29 cellular contexts compared by ENCODE assay signal in genomic region chr7:116540743-116541142, GRCh38. TPM values are rescaled to one million over a fixed set of nuclear protein-coding genes. Genes with fewer than 3 reads are reported as not detected.
DNase-seq lines count a peak whose midpoint lies in the region; ATAC-seq, FAIRE-seq and TF ChIP-seq lines count a peak whose summit lies in the region.
"Had no signal": no experiment of that assay in that cellular context is flagged by ENCODE, and none has a peak within 500 bp of the region (broad histone marks: within the 10 kb centered on the region; RNA-seq: fewer than 3 reads in every experiment).

No MANE protein-coding gene starts in this region.

- no peak for TF ChIP-seq RAD21 in A549 (conservative IDR thresholded peaks at IDR 0.05 in 1 of 2, IDR thresholded peaks at IDR 0.05 in 1 of 2)

- H3F3A ChIP-seq in GM23248 (ENCODE audit: insufficient read depth) = peaks cover 94% of the 10 kb centered on the region

- no peak for TF ChIP-seq EP300 in A549 (IDR thresholded peaks at IDR 0.05)

- H4K20me1 ChIP-seq in GM23248 (ENCODE audit: insufficient read depth) = no peaks in the 10 kb centered on the region
- H4K20me1 ChIP-seq in astrocyte (ENCODE audit: insufficient read depth, low read length) = peaks cover 50% of the 10 kb centered on the region
- no peaks in the 10 kb centered on the region for H4K20me1 ChIP-seq in Karpas-422 (ENCODE audit: insufficient read depth, low read depth, low read length)

- peak in 1 of 2 experiments; percentile 35 for DNase-seq in A549 (ENCODE audit: low read depth in 1 of 2, low spot score in 1 of 2)
- DNase-seq in GM23248 = no peak
- no peak for DNase-seq in astrocyte (ENCODE audit: low read depth)
- DNase-seq in lung microvascular endothelial cell (ENCODE audit: low read depth in 2 of 2) = peak; percentile 41 to 47
- no peak for DNase-seq in NCI-H2107 (lab: John Stamatoyannopoulos, UW)
- no peak for DNase-seq in mucosa of gallbladder (ENCODE audit: low spot score)
- DNase-seq in Karpas-422 = no peak
- DNase-seq in WERI-Rb-1 = no peak
- DNase-seq: activated CD4-positive, alpha-beta T cell treated with anti-CD3 and anti-CD28 coated beads for 1 hour; activated naive CD4-positive, alpha-beta T cell treated with Interleukin-2 at 50 U/mL for 16 hours; activated T-cell treated with anti-CD3 and anti-CD28 coated beads, Interleukin-2, amount 50 U/mL, for 4 hours; central memory CD4-positive, alpha-beta T cell; erythroblast; MM.1S; naive thymus-derived CD4-positive, alpha-beta T cell; NCI-H1436 treated with DMSO at 0.1 percent for 48 hours; NCI-H2171 treated with DMSO at 0.1 percent for 48 hours; NCI-H524 treated with DMSO at 0.1 percent for 48 hours; occipital lobe; Right ventricle myocardium superior; uterus had no signal

- H3K27me3 ChIP-seq in GM23248 (replicated peaks; ENCODE audit: insufficient read depth) = no peaks in the 10 kb centered on the region
- H3K27me3 ChIP-seq in astrocyte (ENCODE audit: insufficient read depth, low read length) = no peaks in the 10 kb centered on the region
- H3K27me3 ChIP-seq in Karpas-422 (ENCODE audit: low read length) = no peaks in the 10 kb centered on the region; the same call in 1 of the 2 replicates
- peaks cover 10% of the 10 kb centered on the region for H3K27me3 ChIP-seq in WERI-Rb-1 (ENCODE audit: insufficient read depth, low read depth, severe bottlenecking)
- H3K27me3 ChIP-seq: gastroesophageal sphincter, uterus had no signal

- in situ Hi-C loops in GM23248 (cut with MboI) = no loop called here

- H3K27ac Mint-ChIP-seq in astrocyte (ENCODE audit: unreplicated experiment) = peak overlapping the region; percentile 88
- H3K27ac Mint-ChIP-seq: memory B cell; naive thymus-derived CD4-positive, alpha-beta T cell had no signal

- peaks cover 50% of the 10 kb centered on the region for H3K36me3 Mint-ChIP-seq in astrocyte (ENCODE audit: low read depth, unreplicated experiment)
- H3K36me3 Mint-ChIP-seq: naive thymus-derived CD4-positive, alpha-beta T cell had no signal

- no peak for FAIRE-seq in A549 (lab: Jason Lieb, UNC)
- no peak for FAIRE-seq in astrocyte (lab: Jason Lieb, UNC)
- FAIRE-seq: GM18507, H1, keratinocyte had no signal

- CTCF ChIA-PET in A549 (lab: Yijun Ruan, JAX) = interaction anchor here (1.4 to 9.9 kb wide), 2 partner anchors 14 to 51 kb away, joined by 3 to 73 read pairs; no protein-coding TSS in a partner anchor

- TF ChIP-seq POLR2A in A549 (IDR thresholded peaks at IDR 0.05; ENCODE audit: low read length) = no peak

- H3K9me2 ChIP-seq in GM23248 (ENCODE audit: insufficient read depth) (no peaks in the 10 kb centered on the region), Karpas-422 (replicated peaks; ENCODE audit: insufficient read depth, low read length) (no peaks in the 10 kb centered on the region)

- H3K9me3 Mint-ChIP-seq in astrocyte (ENCODE audit: unreplicated experiment) = no peaks in the 10 kb centered on the region

- H3K4me3 Mint-ChIP-seq in astrocyte (ENCODE audit: unreplicated experiment) = no peak overlapping the region
- H3K4me3 Mint-ChIP-seq: activated T-cell treated with anti-CD3 and anti-CD28 coated beads, Interleukin-2, amount 50 U/mL, for 4 hours; memory B cell; naive thymus-derived CD4-positive, alpha-beta T cell had no signal

- TF ChIP-seq CTCF in A549 (IDR thresholded peaks at IDR 0.05) (no peak), astrocyte (IDR thresholded peaks at IDR 0.05; ENCODE audit: insufficient read depth, low read depth, low read length) (no peak), WERI-Rb-1 (IDR thresholded peaks at IDR 0.05; ENCODE audit: low read depth, low read length) (no peak)

- no peak overlapping the region for H2AFZ ChIP-seq in GM23248
- no peak overlapping the region for H2AFZ ChIP-seq in astrocyte (ENCODE audit: low read depth, low read length)
- H2AFZ ChIP-seq in Karpas-422 (ENCODE audit: low read length) = no peak overlapping the region

- H3K9ac ChIP-seq in GM23248 (peak overlapping the region; percentile 21; the same call in 1 of the 2 replicates), astrocyte (ENCODE audit: low read length) (no peak overlapping the region), Karpas-422 (ENCODE audit: low read length) (no peak overlapping the region)

- H3K9me3 ChIP-seq in A549 (no peaks in the 10 kb centered on the region), GM23248 (ENCODE audit: low read depth) (no peaks in the 10 kb centered on the region), astrocyte (ENCODE audit: insufficient read depth, low read depth, low read length) (no peaks in the 10 kb centered on the region), Karpas-422 (ENCODE audit: low read length) (no peaks in the 10 kb centered on the region), WERI-Rb-1 (ENCODE audit: severe bottlenecking) (no peaks in the 10 kb centered on the region)
- H3K9me3 ChIP-seq: gastroesophageal sphincter, uterus had no signal

- H3K27ac ChIP-seq in A549 = peak overlapping the region in 1 of 2 experiments; percentile 36; a peak in 3 of 6 replicates
- H3K27ac ChIP-seq in GM23248 = peak overlapping the region; percentile 97
- H3K27ac ChIP-seq in astrocyte (ENCODE audit: low read depth, low read length) = peak overlapping the region; percentile 34
- H3K27ac ChIP-seq in Karpas-422 (ENCODE audit: low read length) = no peak overlapping the region
- H3K27ac ChIP-seq in WERI-Rb-1 = no peak overlapping the region
- H3K27ac ChIP-seq: C4-2B, HL-60 had no signal

- H3K4me3 ChIP-seq in A549 (no peak overlapping the region), GM23248 (no peak overlapping the region), astrocyte (ENCODE audit: insufficient read depth, low read depth, low read length) (no peak overlapping the region), Karpas-422 (ENCODE audit: low read length) (no peak overlapping the region), WERI-Rb-1 (ENCODE audit: low read depth, low read length) (no peak overlapping the region)
- H3K4me3 ChIP-seq: gastroesophageal sphincter, uterus had no signal

- H3K79me2 ChIP-seq in GM23248 (ENCODE audit: insufficient read depth) = peaks cover 100% of the 10 kb centered on the region
- H3K79me2 ChIP-seq in astrocyte (ENCODE audit: insufficient read depth, low read length) = peaks cover 96% of the 10 kb centered on the region
- no peaks in the 10 kb centered on the region for H3K79me2 ChIP-seq in Karpas-422 (ENCODE audit: low read length)

- H3K4me2 ChIP-seq in A549 (peak overlapping the region; percentile 42), GM23248 (ENCODE audit: unreplicated experiment) (peak overlapping the region; percentile 22), astrocyte (ENCODE audit: low read length) (no peak overlapping the region), Karpas-422 (ENCODE audit: low read depth, low read length, poor library complexity, severe bottlenecking) (no peak overlapping the region)

- POLR2A ChIA-PET in A549 (lab: Yijun Ruan, JAX) = interaction anchor here (0.6 kb wide), 1 partner anchor 42 kb away, joined by 4 read pairs; no protein-coding TSS in a partner anchor

- H3K4me1 ChIP-seq in A549 = peaks cover 62% of the 10 kb centered on the region
- H3K4me1 ChIP-seq in GM23248 (ENCODE audit: insufficient read depth) = peaks cover 74% of the 10 kb centered on the region
- peaks cover 35% of the 10 kb centered on the region for H3K4me1 ChIP-seq in astrocyte (ENCODE audit: insufficient read depth, low read length)
- no peaks in the 10 kb centered on the region for H3K4me1 ChIP-seq in Karpas-422 (ENCODE audit: low read length)

- ATAC-seq in A549 = peak in 1 of 2 experiments; percentile 44; a peak in 3 of 6 replicates
- ATAC-seq: activated T-cell treated with anti-CD3 and anti-CD28 coated beads, Interleukin-2, amount 50 U/mL, for 4 hours; gastroesophageal sphincter; naive thymus-derived CD4-positive, alpha-beta T cell had no signal

- H3K36me3 ChIP-seq in GM23248 (ENCODE audit: low read depth) = peaks cover 89% of the 10 kb centered on the region
- H3K36me3 ChIP-seq in astrocyte (ENCODE audit: insufficient read depth, low read length) = peaks cover 39% of the 10 kb centered on the region
- no peaks in the 10 kb centered on the region for H3K36me3 ChIP-seq in Karpas-422 (ENCODE audit: insufficient read depth, low read length)
- no peaks in the 10 kb centered on the region for H3K36me3 ChIP-seq in WERI-Rb-1
- H3K36me3 ChIP-seq: uterus had no signal

- H3K27me3 Mint-ChIP-seq in astrocyte (ENCODE audit: low read depth, unreplicated experiment) = no peaks in the 10 kb centered on the region

- H3K4me1 Mint-ChIP-seq in astrocyte (ENCODE audit: low read depth, unreplicated experiment) = peaks cover 56% of the 10 kb centered on the region
- H3K4me1 Mint-ChIP-seq: memory B cell; naive thymus-derived CD4-positive, alpha-beta T cell had no signal

TF ChIP-seq in A549, 52 proteins besides CTCF, POLR2A, EP300 and RAD21 (continues in another document):
- no peak for TF ChIP-seq TP53 (CRISPR knock-in tag; IDR thresholded peaks at IDR 0.05)
- TF ChIP-seq FOSL2 (IDR thresholded peaks at IDR 0.05) = no peak
- TF ChIP-seq FOSL2 (CRISPR knock-in tag; IDR thresholded peaks at IDR 0.05) = 0 out of 2 replicates have a peak, but pooled peaks have one; percentile 49
- no peak for TF ChIP-seq POLR2AphosphoS2 (conservative IDR thresholded peaks at IDR 0.05; ENCODE audit: low read length)
- no peak for TF ChIP-seq HEYL (CRISPR knock-in tag; IDR thresholded peaks at IDR 0.05)

RNA-seq across cellular contexts. Expression of gene CAV1, which starts 15.9 kb away (rescaled TPM):
- polyA plus RNA-seq in A549 (2011; rRNA removed) (365 and 529 TPM in 2 replicates), A549 (2017; fragmentation: RNase III; extraction: RNeasy Plus Mini Kit Qiagen cat#74134 plus additional on column Dnase treatment) (493 to 547 TPM (median 530 TPM) in 3 replicates), GM23248 (2016; fragmentation: Nextera tagmentation; extraction: Ambion mirVana) (1,736 and 1,789 TPM in 2 replicates)
- polyA plus RNA-seq in A549 (2012; cell fraction: cytosol; rRNA removed) = 589 and 611 TPM in 2 replicates
- polyA plus RNA-seq in A549 (2012; cell fraction: nucleus; rRNA removed) = 290 and 502 TPM in 2 replicates
- 537 and 542 TPM in 2 replicates for polyA minus RNA-seq in A549 (2011; rRNA and poly(A)+ RNA removed)
- total RNA-seq in GM23248 (2014; rRNA removed; shearing (Covaris generic)) = 1,062 and 1,092 TPM in 2 replicates
- total RNA-seq in astrocyte (384 and 472 TPM in 2 replicates), lung microvascular endothelial cell (585 and 1,079 TPM in 2 replicates), mucosa of gallbladder (239 TPM)
- total RNA-seq in Karpas-422 (2014; rRNA removed; shearing (Covaris generic); ENCODE audit: low replicate concordance) = not detected in 2 replicates
- total RNA-seq: G401 had no signal
- polyA plus RNA-seq: naive thymus-derived CD4-positive, alpha-beta T cell had no signal

RNA-seq across cellular contexts. Expression of gene CAV2, which starts 41.2 kb away (rescaled TPM):
- polyA plus RNA-seq in A549 (2011; rRNA removed) (257 and 296 TPM in 2 replicates), A549 (2017; fragmentation: RNase III; extraction: RNeasy Plus Mini Kit Qiagen cat#74134 plus additional on column Dnase treatment) (142 to 159 TPM (median 156 TPM) in 3 replicates), GM23248 (2016; fragmentation: Nextera tagmentation; extraction: Ambion mirVana) (344 and 358 TPM in 2 replicates)
- polyA plus RNA-seq in A549 (2012; cell fraction: cytosol; rRNA removed) = 161 and 178 TPM in 2 replicates
- polyA plus RNA-seq in A549 (2012; cell fraction: nucleus; rRNA removed) = 64.3 and 90.5 TPM in 2 replicates
- polyA minus RNA-seq in A549 (2011; rRNA and poly(A)+ RNA removed) = 179 and 187 TPM in 2 replicates
- total RNA-seq in GM23248 (2014; rRNA removed; shearing (Covaris generic)) = 251 and 283 TPM in 2 replicates
- total RNA-seq in astrocyte (152 and 161 TPM in 2 replicates), lung microvascular endothelial cell (141 and 150 TPM in 2 replicates), mucosa of gallbladder (91.3 TPM)
- total RNA-seq in Karpas-422 (2014; rRNA removed; shearing (Covaris generic); ENCODE audit: low replicate concordance) = 1.2 TPM in 1 of 2 replicates, not detected in the other
- total RNA-seq: G401 had no signal
- polyA plus RNA-seq: naive thymus-derived CD4-positive, alpha-beta T cell had no signal

Comparison
In these comparisons a context has a peak if more than half of its experiments do, and no peak if none do; other contexts are left out.
1. DNase-seq: peak in lung microvascular endothelial cell (2 of 2); none in GM23248 (single experiment), astrocyte (single experiment), NCI-H2107 (single experiment), mucosa of gallbladder (single experiment), Karpas-422 (single experiment) and WERI-Rb-1 (single experiment).
2. H3K27ac ChIP-seq: peak in GM23248 (single experiment) and astrocyte (single experiment); none in Karpas-422 (single experiment) and WERI-Rb-1 (single experiment).
3. H3K4me2 ChIP-seq: peak in A549 (single experiment) and GM23248 (single experiment); none in astrocyte (single experiment) and Karpas-422 (single experiment).
4. RNA of gene CAV1, which starts 15.9 kb away (total RNA-seq): 1,062 to 1,092 TPM in GM23248, 585 to 1,079 TPM in lung microvascular endothelial cell, 384 to 472 TPM in astrocyte and 239 TPM in mucosa of gallbladder (single experiment); not detected in Karpas-422; every median in the first group is over 100 times any median in the second.
5. RNA of gene CAV2, which starts 41.2 kb away (total RNA-seq): 251 to 283 TPM in GM23248, 152 to 161 TPM in astrocyte, 141 to 150 TPM in lung microvascular endothelial cell and 91.3 TPM in mucosa of gallbladder (single experiment); 1.2 TPM in Karpas-422; every median in the first group is over 10 times any median in the second.